9 cellular contexts compared by ENCODE assay signal in genomic region chr4:15006416-15007024, GRCh38. TPM values are rescaled to one million over a fixed set of nuclear protein-coding genes. Genes with fewer than 3 reads are reported as not detected.
DNase-seq lines count a peak whose midpoint lies in the region; ATAC-seq and TF ChIP-seq lines count a peak whose summit lies in the region.
"Had no signal": no experiment of that assay in that cellular context is flagged by ENCODE, and none has a peak within 500 bp of the region (broad histone marks: within the 10 kb centered on the region; RNA-seq: fewer than 3 reads in every experiment).

No MANE protein-coding gene starts in this region.

- H3K36me3 Mint-ChIP-seq in activated T-cell treated with anti-CD3 and anti-CD28 coated beads, Interleukin-2, amount 50 U/mL, for 72 hours (ENCODE audit: insufficient read depth in 2 of 2): peaks cover 5 to 6% of the 10 kb centered on the region in 2 donors

- H3K4me3 ChIP-seq in SU-DHL-6 (ENCODE audit: insufficient read depth, low read length, poor library complexity, severe bottlenecking): no peak overlapping the region
- peak overlapping the region; percentile 92 for H3K4me3 ChIP-seq in fibroblast of the aortic adventitia (ENCODE audit: low read depth, low read length)
- peak overlapping the region in 1 of 2 donors; percentile 95 for H3K4me3 ChIP-seq in testis

- peaks cover 8% of the 10 kb centered on the region for H3K4me1 ChIP-seq in testis

- 0 out of 2 replicates have a peak, but pooled peaks cover 3% of the 10 kb centered on the region for H4K20me1 ChIP-seq in SU-DHL-6 (ENCODE audit: low read depth, low read length)

- H3K27ac ChIP-seq in SU-DHL-6 (ENCODE audit: low read depth, low read length): no peak overlapping the region
- peak overlapping the region; percentile 97 to 99 for H3K27ac ChIP-seq in testis

- no peaks in the 10 kb centered on the region for H3K27me3 ChIP-seq in SU-DHL-6 (ENCODE audit: low read length)
- H3K27me3 ChIP-seq in testis: no peaks in the 10 kb centered on the region

- H3K9me2 ChIP-seq in SU-DHL-6 (replicated peaks; ENCODE audit: insufficient read depth, low read length): no peaks in the 10 kb centered on the region

- TF ChIP-seq CTCF in SU-DHL-6 (IDR thresholded peaks at IDR 0.05; ENCODE audit: insufficient read depth, low read length, poor library complexity, severe bottlenecking) (peak; percentile 39), fibroblast of the aortic adventitia (IDR thresholded peaks at IDR 0.05; ENCODE audit: insufficient read depth, low read length) (peak; percentile 51), testis (IDR thresholded peaks at IDR 0.05) (peak in 2 of 3 experiments; percentile 23 to 35)

- no peak overlapping the region for H3K27ac Mint-ChIP-seq in activated T-cell treated with anti-CD3 and anti-CD28 coated beads, Interleukin-2, amount 50 U/mL, for 72 hours

- intact Hi-C loops in testis (cut with DNase I; ENCODE audit: low total_unique reads): no loop called here

- H3K27me3 Mint-ChIP-seq in activated T-cell treated with anti-CD3 and anti-CD28 coated beads, Interleukin-2, amount 50 U/mL, for 72 hours (ENCODE audit: low read depth): no peaks in the 10 kb centered on the region
- H3K27me3 Mint-ChIP-seq: central memory CD8-positive, alpha-beta T cell had no signal

- H3K9me3 Mint-ChIP-seq in activated T-cell treated with anti-CD3 and anti-CD28 coated beads, Interleukin-2, amount 50 U/mL, for 72 hours: no peaks in the 10 kb centered on the region
- H3K9me3 Mint-ChIP-seq: central memory CD8-positive, alpha-beta T cell had no signal

- peaks cover 34% of the 10 kb centered on the region for H3K79me2 ChIP-seq in SU-DHL-6 (ENCODE audit: insufficient read depth, low read length)

- peak overlapping the region; percentile 61 to 99 for H3K4me3 Mint-ChIP-seq in activated T-cell treated with anti-CD3 and anti-CD28 coated beads, Interleukin-2, amount 50 U/mL, for 72 hours

- DNase-seq in activated T-cell treated with anti-CD3 and anti-CD28 coated beads, Interleukin-2, amount 50 U/mL, for 72 hours: no peak
- no peak for DNase-seq in activated T-cell treated with anti-CD3 and anti-CD28 coated beads, Interleukin-2, amount 50 U/mL, for 48 hours
- DNase-seq in fibroblast of the aortic adventitia (ENCODE audit: low read depth): peak; percentile 33
- no peak for DNase-seq in testis
- no peak for DNase-seq in effector CD4-positive, alpha-beta T cell
- DNase-seq in activated CD4-positive, alpha-beta T cell treated with anti-CD3 and anti-CD28 coated beads, Interleukin-2, amount 50 U/mL, for 48 hours: no peak

- H3K36me3 ChIP-seq in SU-DHL-6 (ENCODE audit: low read length) (peaks cover 7% of the 10 kb centered on the region; the same call in 1 of the 2 replicates), testis (ENCODE audit: low read depth, missing control alignments) (no peaks in the 10 kb centered on the region)

- H3F3A ChIP-seq in SU-DHL-6 (ENCODE audit: insufficient read depth): peaks cover 13% of the 10 kb centered on the region

- H3K9me3 ChIP-seq in SU-DHL-6 (ENCODE audit: insufficient read depth, low read length) (no peaks in the 10 kb centered on the region), testis (no peaks in the 10 kb centered on the region)

- WGBS in testis, 2 donors: 45% methylated on average over 2 of the region's 2 CpGs

- ATAC-seq in activated T-cell treated with anti-CD3 and anti-CD28 coated beads, Interleukin-2, amount 50 U/mL, for 72 hours (replicated peaks in 1 of 2): no peak
- ATAC-seq in HG02759 (IDR thresholded peaks at IDR 0.05; ENCODE audit: unreplicated experiment): no peak

- H2AFZ ChIP-seq in SU-DHL-6 (ENCODE audit: low read depth, low read length, severe bottlenecking): no peak overlapping the region

- peaks cover 37% of the 10 kb centered on the region for H3K4me1 Mint-ChIP-seq in activated T-cell treated with anti-CD3 and anti-CD28 coated beads, Interleukin-2, amount 50 U/mL, for 72 hours (ENCODE audit: low read depth)

- peak overlapping the region; percentile 82 for H3K4me2 ChIP-seq in SU-DHL-6 (ENCODE audit: low read depth, low read length, poor library complexity, severe bottlenecking)

- TF ChIP-seq POLR2A in testis (IDR thresholded peaks at IDR 0.05): no peak

- no peak overlapping the region for H3K9ac ChIP-seq in SU-DHL-6 (ENCODE audit: low read length)

RNA-seq across cellular contexts. Expression of gene CPEB2, which starts 4.2 kb away (rescaled TPM):
- 10 to 100 TPM; 13.5 to 14.5 TPM for total RNA-seq in activated T-cell treated with anti-CD3 and anti-CD28 coated beads, Interleukin-2, amount 50 U/mL, for 72 hours
- total RNA-seq in fibroblast of the aortic adventitia (ENCODE audit: low replicate concordance) (16.8 and 45.6 TPM in 2 replicates), testis (10 to 100 TPM; 76.6 to 95.6 TPM)
- polyA plus RNA-seq in testis (ENCODE audit: insufficient read depth, low read depth, low replicate concordance): 93.6 TPM
